Comparison of ENCODE assay signal across 13 cellular contexts in genomic region chr6:35634316-35634715, GRCh38. TPM values are rescaled to one million over a fixed set of nuclear protein-coding genes. Genes with fewer than 3 reads are reported as not detected.
DNase-seq lines count a peak whose midpoint lies in the region; ATAC-seq and TF ChIP-seq lines count a peak whose summit lies in the region.
"Had no signal": no experiment of that assay in that cellular context is flagged by ENCODE, and none has a peak within 500 bp of the region (broad histone marks: within the 10 kb centered on the region; RNA-seq: fewer than 3 reads in every experiment).

No MANE protein-coding gene starts in this region.

- H3K9me3 ChIP-seq in T-helper 17 cell (ENCODE audit: control insufficient read depth, low read length, poor library complexity, severe bottlenecking) (no peaks in the 10 kb centered on the region), prostate gland (no peaks in the 10 kb centered on the region)
- H3K9me3 ChIP-seq: uterus had no signal

- intact Hi-C loops in prostate gland (cut with DNase I): no loop called here

- peak overlapping the region; percentile 3 to 47 for H3K27ac ChIP-seq in prostate gland

- H3K9me3 Mint-ChIP-seq in T-helper 1 cell treated with Interleukin-12 subunit alpha and Interleukin-12 subunit beta and Interleukin-4 antibody, amounts not matched to agents 30 μg/mL and 1 μg/mL, for 36 hours: no peaks in the 10 kb centered on the region

- ATAC-seq in T-helper 17 cell (no peak), GM21367 (IDR thresholded peaks at IDR 0.05; ENCODE audit: unreplicated experiment) (no peak), GM18519 (IDR thresholded peaks at IDR 0.05; ENCODE audit: low FRiP score, unreplicated experiment) (no peak), HG02840 (IDR thresholded peaks at IDR 0.05; ENCODE audit: low FRiP score, unreplicated experiment) (no peak)

- H3K27ac Mint-ChIP-seq in T-helper 1 cell treated with Interleukin-12 subunit alpha and Interleukin-12 subunit beta and Interleukin-4 antibody, amounts not matched to agents 30 μg/mL and 1 μg/mL, for 36 hours: peak overlapping the region; percentile 49
- peak overlapping the region; percentile 72 for H3K27ac Mint-ChIP-seq in T-helper 17 cell

- WGBS in prostate gland: 42% methylated on average over 2 of the region's 2 CpGs

- peaks cover 22% of the 10 kb centered on the region for H3K4me1 Mint-ChIP-seq in T-helper 1 cell treated with Interleukin-12 subunit alpha and Interleukin-12 subunit beta and Interleukin-4 antibody, amounts not matched to agents 30 μg/mL and 1 μg/mL, for 36 hours (ENCODE audit: low read depth)
- H3K4me1 Mint-ChIP-seq in T-helper 17 cell: peaks cover 25% of the 10 kb centered on the region

- DNase-seq in T-helper 1 cell (no peak), T-helper 17 cell (no peak), fibroblast of pulmonary artery (ENCODE audit: low read depth) (peak; percentile 34), prostate gland (ENCODE audit: low spot score) (no peak)
- DNase-seq: activated naive CD4-positive, alpha-beta T cell; islet precursor cell; NCI-H1930; nucleus accumbens; uterus had no signal

- TF ChIP-seq POLR2A in prostate gland (IDR thresholded peaks at IDR 0.05): no peak

- H3K36me3 Mint-ChIP-seq in T-helper 1 cell treated with Interleukin-12 subunit alpha and Interleukin-12 subunit beta and Interleukin-4 antibody, amounts not matched to agents 30 μg/mL and 1 μg/mL, for 36 hours (ENCODE audit: low read depth): peaks cover 20% of the 10 kb centered on the region
- H3K36me3 Mint-ChIP-seq in T-helper 17 cell (ENCODE audit: low read depth): peaks cover 5% of the 10 kb centered on the region

- no peaks in the 10 kb centered on the region for H3K36me3 ChIP-seq in prostate gland
- H3K36me3 ChIP-seq: uterus had no signal

- no peak overlapping the region for H3K4me3 Mint-ChIP-seq in T-helper 1 cell treated with Interleukin-12 subunit alpha and Interleukin-12 subunit beta and Interleukin-4 antibody, amounts not matched to agents 30 μg/mL and 1 μg/mL, for 36 hours
- H3K4me3 Mint-ChIP-seq in T-helper 17 cell: no peak overlapping the region

- no peaks in the 10 kb centered on the region for H3K27me3 Mint-ChIP-seq in T-helper 1 cell treated with Interleukin-12 subunit alpha and Interleukin-12 subunit beta and Interleukin-4 antibody, amounts not matched to agents 30 μg/mL and 1 μg/mL, for 36 hours (ENCODE audit: low read depth)
- no peaks in the 10 kb centered on the region for H3K27me3 Mint-ChIP-seq in T-helper 17 cell

- H3K4me3 ChIP-seq in fibroblast of pulmonary artery (replicated peaks; ENCODE audit: low read depth, low read length): no peak overlapping the region
- no peak overlapping the region for H3K4me3 ChIP-seq in prostate gland
- H3K4me3 ChIP-seq: uterus had no signal

- H3K4me1 ChIP-seq in prostate gland (replicated peaks): peaks cover 3% of the 10 kb centered on the region
- H3K4me1 ChIP-seq: uterus had no signal

- H3K27me3 ChIP-seq in prostate gland (replicated peaks; ENCODE audit: insufficient read depth): no peaks in the 10 kb centered on the region
- H3K27me3 ChIP-seq: uterus had no signal

- no peak for TF ChIP-seq CTCF in fibroblast of pulmonary artery (IDR thresholded peaks at IDR 0.05; ENCODE audit: low read length, missing control alignments)
- no peak for TF ChIP-seq CTCF in prostate gland (IDR thresholded peaks at IDR 0.05)

RNA-seq across cellular contexts. Expression of gene FKBP5, which starts 54.4 kb away (rescaled TPM):
- total RNA-seq in T-helper 17 cell: 10 to 100 TPM; 53.3 to 60.8 TPM
- 100 to 1,000 TPM; 201 to 248 TPM for total RNA-seq in prostate gland
